ENCODE assay signal across 3 cellular contexts in genomic region chr19:13757805-13758772, GRCh38.
TF ChIP-seq lines count a peak whose summit lies in the region.

No MANE protein-coding gene starts in this region.

TF ChIP-seq in A549, 52 proteins besides CTCF, POLR2A, EP300 and RAD21:
- TF ChIP-seq MAFK (IDR thresholded peaks at IDR 0.05; ENCODE audit: partially characterized antibody) (peak; percentile 72), NR3C1 (IDR thresholded peaks at IDR 0.05) (no peak), ESRRA (IDR thresholded peaks at IDR 0.05; ENCODE audit: borderline replicate concordance, low read length) (no peak), MYC (IDR thresholded peaks at IDR 0.05; ENCODE audit: borderline replicate concordance, low read length) (no peak), CEBPB (IDR thresholded peaks at IDR 0.05) (no peak), ZFP36 (IDR thresholded peaks at IDR 0.05; ENCODE audit: borderline replicate concordance, partially characterized antibody) (no peak), ELK1 (IDR thresholded peaks at IDR 0.05; ENCODE audit: low read depth, low read length) (no peak), SMC3 (IDR thresholded peaks at IDR 0.05) (no peak)
- TF ChIP-seq, protein P1, sequence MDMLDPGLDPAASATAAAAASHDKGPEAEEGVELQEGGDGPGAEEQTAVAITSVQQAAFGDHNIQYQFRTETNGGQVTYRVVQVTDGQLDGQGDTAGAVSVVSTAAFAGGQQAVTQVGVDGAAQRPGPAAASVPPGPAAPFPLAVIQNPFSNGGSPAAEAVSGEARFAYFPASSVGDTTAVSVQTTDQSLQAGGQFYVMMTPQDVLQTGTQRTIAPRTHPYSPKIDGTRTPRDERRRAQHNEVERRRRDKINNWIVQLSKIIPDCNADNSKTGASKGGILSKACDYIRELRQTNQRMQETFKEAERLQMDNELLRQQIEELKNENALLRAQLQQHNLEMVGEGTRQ (IDR thresholded peaks at IDR 0.05) = no peak

TF ChIP-seq in IMR-90, 13 proteins besides CTCF, POLR2A, EP300 and RAD21:
- TF ChIP-seq MAFK (IDR thresholded peaks at IDR 0.05; ENCODE audit: low read depth, low read length) = peak; percentile 51; the same call in 1 of the 2 replicates
- TF ChIP-seq SMC3 (IDR thresholded peaks at IDR 0.05; ENCODE audit: low read depth, low read length) = no peak
- no peak for TF ChIP-seq MAZ (IDR thresholded peaks at IDR 0.05; ENCODE audit: borderline replicate concordance, low read depth, low read length)
- TF ChIP-seq, protein P1 (IDR thresholded peaks at IDR 0.05; ENCODE audit: low read depth, low read length) = no peak
TF ChIP-seq in IMR-90: peak in this region for 1.

TF ChIP-seq in H1, 55 proteins besides CTCF, POLR2A, EP300 and RAD21:
- TF ChIP-seq GABPA (IDR thresholded peaks at IDR 0.05; ENCODE audit: borderline replicate concordance, insufficient read depth, low read length) (no peak), JUND (IDR thresholded peaks at IDR 0.05; ENCODE audit: low read length) (no peak), YY1 (IDR thresholded peaks at IDR 0.05; ENCODE audit: low read depth, low read length) (no peak), SP2 (IDR thresholded peaks at IDR 0.05; ENCODE audit: low read length) (no peak), BRCA1 (IDR thresholded peaks at IDR 0.05; ENCODE audit: low read depth, low read length) (no peak), NRF1 (IDR thresholded peaks at IDR 0.05; ENCODE audit: low read depth, low read length) (no peak), CHD1 (IDR thresholded peaks at IDR 0.05; ENCODE audit: low read depth, low read length) (no peak), KDM5A (IDR thresholded peaks at IDR 0.05; ENCODE audit: low read length) (no peak), TAF7 (optimal IDR thresholded peaks at IDR 0.05; ENCODE audit: borderline replicate concordance, low read depth, low read length) (no peak), GTF2F1 (IDR thresholded peaks at IDR 0.05; ENCODE audit: borderline replicate concordance, low read depth, low read length) (no peak), RBBP5 (IDR thresholded peaks at IDR 0.05; ENCODE audit: borderline replicate concordance, low read depth, low read length) (no peak), ZNF274 (IDR thresholded peaks at IDR 0.05; ENCODE audit: borderline replicate concordance, extremely low read depth, low read length) (no peak), POLR2AphosphoS5 (IDR thresholded peaks at IDR 0.05; ENCODE audit: low read depth, low read length) (no peak), BCL11A (IDR thresholded peaks at IDR 0.05; ENCODE audit: low read depth in 2 of 2, low read length in 2 of 2) (no peak), FOSL1 (IDR thresholded peaks at IDR 0.05; ENCODE audit: insufficient read depth, low read depth, low read length) (no peak), CHD7 (IDR thresholded peaks at IDR 0.05; ENCODE audit: insufficient replicate concordance, low read length) (no peak)
- TF ChIP-seq, protein P2, sequence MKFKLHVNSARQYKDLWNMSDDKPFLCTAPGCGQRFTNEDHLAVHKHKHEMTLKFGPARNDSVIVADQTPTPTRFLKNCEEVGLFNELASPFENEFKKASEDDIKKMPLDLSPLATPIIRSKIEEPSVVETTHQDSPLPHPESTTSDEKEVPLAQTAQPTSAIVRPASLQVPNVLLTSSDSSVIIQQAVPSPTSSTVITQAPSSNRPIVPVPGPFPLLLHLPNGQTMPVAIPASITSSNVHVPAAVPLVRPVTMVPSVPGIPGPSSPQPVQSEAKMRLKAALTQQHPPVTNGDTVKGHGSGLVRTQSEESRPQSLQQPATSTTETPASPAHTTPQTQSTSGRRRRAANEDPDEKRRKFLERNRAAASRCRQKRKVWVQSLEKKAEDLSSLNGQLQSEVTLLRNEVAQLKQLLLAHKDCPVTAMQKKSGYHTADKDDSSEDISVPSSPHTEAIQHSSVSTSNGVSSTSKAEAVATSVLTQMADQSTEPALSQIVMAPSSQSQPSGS (IDR thresholded peaks at IDR 0.05; ENCODE audit: low read length) = no peak
